In genomic region chr19:17719730-17720486, GRCh38 we compare ENCODE assay signal across 8 cellular contexts. TPM values are rescaled to one million over a fixed set of nuclear protein-coding genes. Genes with fewer than 3 reads are reported as not detected.
DNase-seq lines count a peak whose midpoint lies in the region; ATAC-seq, FAIRE-seq and TF ChIP-seq lines count a peak whose summit lies in the region.

No MANE protein-coding gene starts in this region.

- peaks cover 31% of the 10 kb centered on the region for H3K4me1 ChIP-seq in CD4-positive, CD25-positive, alpha-beta regulatory T cell (ENCODE audit: control insufficient read depth, insufficient read depth, low read length, poor library complexity, severe bottlenecking)
- H3K4me1 ChIP-seq in GM23248 (ENCODE audit: insufficient read depth) (peaks cover 33% of the 10 kb centered on the region), PC-9 (replicated peaks; ENCODE audit: insufficient read depth) (peaks cover 21% of the 10 kb centered on the region), astrocyte (ENCODE audit: insufficient read depth, low read length) (peaks cover 24% of the 10 kb centered on the region)

- no peaks in the 10 kb centered on the region for H3K27me3 ChIP-seq in CD4-positive, CD25-positive, alpha-beta regulatory T cell (ENCODE audit: control insufficient read depth, insufficient read depth, low read length)
- H3K27me3 ChIP-seq in GM23248 (replicated peaks; ENCODE audit: insufficient read depth) (no peaks in the 10 kb centered on the region), PC-9 (ENCODE audit: insufficient read depth, low read depth) (no peaks in the 10 kb centered on the region), astrocyte (ENCODE audit: insufficient read depth, low read length) (no peaks in the 10 kb centered on the region)

- no peak for TF ChIP-seq CTCF in PC-9 (conservative IDR thresholded peaks at IDR 0.05)
- TF ChIP-seq CTCF in astrocyte (IDR thresholded peaks at IDR 0.05; ENCODE audit: insufficient read depth, low read depth, low read length) = no peak

- intact Hi-C loops in PC-9 (cut with micrococcal nuclease; ENCODE audit: unreplicated experiment) = loop anchor here (10.0 kb wide), 1 partner anchor 135 kb away; the partner anchor contains the start of gene RPL18A

- H3K27ac ChIP-seq in CD4-positive, CD25-positive, alpha-beta regulatory T cell (ENCODE audit: insufficient read depth, low read length, poor library complexity, severe bottlenecking) = peak overlapping the region; percentile 57
- peak overlapping the region; percentile 84 for H3K27ac ChIP-seq in GM23248
- no peak overlapping the region for H3K27ac ChIP-seq in PC-9
- peak overlapping the region; percentile 33 for H3K27ac ChIP-seq in astrocyte (ENCODE audit: low read depth, low read length)

- no peaks in the 10 kb centered on the region for H3K27me3 Mint-ChIP-seq in CD4-positive, CD25-positive, alpha-beta regulatory T cell
- no peaks in the 10 kb centered on the region for H3K27me3 Mint-ChIP-seq in astrocyte (ENCODE audit: low read depth, unreplicated experiment)

- H3K4me3 ChIP-seq in CD4-positive, CD25-positive, alpha-beta regulatory T cell (ENCODE audit: low read depth, low read length) = peak overlapping the region; percentile 80
- H3K4me3 ChIP-seq in GM23248 = peak overlapping the region; percentile 99
- H3K4me3 ChIP-seq in PC-9 = peak overlapping the region; percentile 93
- peak overlapping the region; percentile 80 for H3K4me3 ChIP-seq in astrocyte (ENCODE audit: insufficient read depth, low read depth, low read length)

- H3K27ac Mint-ChIP-seq in CD4-positive, CD25-positive, alpha-beta regulatory T cell = peak overlapping the region; percentile 48 to 93 (median 91)
- peak overlapping the region; percentile 26 for H3K27ac Mint-ChIP-seq in astrocyte (ENCODE audit: unreplicated experiment)

- CTCF ChIA-PET in PC-9 (lab: Charles Lee) = interaction anchor here (1.2 kb wide), 1 partner anchor 47 kb away, joined by 5 read pairs; no protein-coding TSS in a partner anchor

- H3K9me3 ChIP-seq in CD4-positive, CD25-positive, alpha-beta regulatory T cell (ENCODE audit: control insufficient read depth in 2 of 2, low read length in 2 of 2) = no peaks in the 10 kb centered on the region
- no peaks in the 10 kb centered on the region for H3K9me3 ChIP-seq in GM23248 (ENCODE audit: low read depth)
- H3K9me3 ChIP-seq in PC-9 (ENCODE audit: insufficient read depth, low read depth) = no peaks in the 10 kb centered on the region
- no peaks in the 10 kb centered on the region for H3K9me3 ChIP-seq in astrocyte (ENCODE audit: insufficient read depth, low read depth, low read length)

- POLR2A ChIA-PET in PC-9 (lab: Charles Lee; ENCODE audit: unreplicated experiment) = interaction anchor here (0.6 to 1.2 kb wide), 4 partner anchors 31 to 244 kb away, joined by 3 to 7 read pairs (median 6); no protein-coding TSS in a partner anchor

- H3K9me2 ChIP-seq in GM23248 (ENCODE audit: insufficient read depth) (no peaks in the 10 kb centered on the region), PC-9 (ENCODE audit: insufficient read depth) (no peaks in the 10 kb centered on the region)

- H3K4me3 Mint-ChIP-seq in CD4-positive, CD25-positive, alpha-beta regulatory T cell = peak overlapping the region; percentile 84 to 97 (median 91)
- peak overlapping the region; percentile 93 for H3K4me3 Mint-ChIP-seq in astrocyte (ENCODE audit: unreplicated experiment)

- peak in 2 of 3 donors; percentile 21 to 29 for DNase-seq in CD4-positive, CD25-positive, alpha-beta regulatory T cell
- DNase-seq in GM23248 (peak; percentile 25), PC-9 (peak; percentile 80 to 81), astrocyte (ENCODE audit: low read depth) (no peak), left lobe of liver (ENCODE audit: low spot score) (no peak), GF-D8 (lab: John Stamatoyannopoulos, UW) (no peak), COLO829 (ENCODE audit: low spot score) (no peak)
- DNase-seq in stimulated activated CD8-positive, alpha-beta memory T cell treated with anti-CD3 and anti-CD28 coated beads, Interleukin-4, amount 100 ng/mL, for 4 hours (ENCODE audit: low read depth in 2 of 2, low spot score in 1 of 2) = peak; percentile 30 to 34

- no peak for FAIRE-seq in astrocyte (lab: Jason Lieb, UNC)

- H3F3A ChIP-seq in GM23248 (ENCODE audit: insufficient read depth) (peaks cover 29% of the 10 kb centered on the region), PC-9 (ENCODE audit: insufficient read depth, low read depth) (peaks cover 13% of the 10 kb centered on the region; the same call in 1 of the 2 replicates)

- peaks cover 13% of the 10 kb centered on the region for H3K36me3 ChIP-seq in CD4-positive, CD25-positive, alpha-beta regulatory T cell (ENCODE audit: control insufficient read depth, insufficient read depth, low read length)
- no peaks in the 10 kb centered on the region for H3K36me3 ChIP-seq in GM23248 (ENCODE audit: low read depth)
- H3K36me3 ChIP-seq in PC-9 (ENCODE audit: low read depth) = no peaks in the 10 kb centered on the region
- peaks cover 4% of the 10 kb centered on the region for H3K36me3 ChIP-seq in astrocyte (ENCODE audit: insufficient read depth, low read length)

- H2AFZ ChIP-seq in GM23248 (no peak overlapping the region), PC-9 (peak overlapping the region; percentile 82), astrocyte (ENCODE audit: low read depth, low read length) (no peak overlapping the region)

- H3K4me2 ChIP-seq in GM23248 (ENCODE audit: unreplicated experiment) (peak overlapping the region; percentile 95), PC-9 (peak overlapping the region; percentile 82), astrocyte (ENCODE audit: low read length) (peak overlapping the region; percentile 99)

- peaks cover 0 to 49% (median 25%) of the 10 kb centered on the region in 4 donors for H3K4me1 Mint-ChIP-seq in CD4-positive, CD25-positive, alpha-beta regulatory T cell
- peaks cover 24% of the 10 kb centered on the region for H3K4me1 Mint-ChIP-seq in astrocyte (ENCODE audit: low read depth, unreplicated experiment)

- no peaks in the 10 kb centered on the region for H4K20me1 ChIP-seq in GM23248 (ENCODE audit: insufficient read depth)
- peaks cover 48% of the 10 kb centered on the region for H4K20me1 ChIP-seq in PC-9 (ENCODE audit: insufficient read depth)
- H4K20me1 ChIP-seq in astrocyte (ENCODE audit: insufficient read depth, low read length) = peaks cover 45% of the 10 kb centered on the region

- peaks cover 9% of the 10 kb centered on the region for H3K36me3 Mint-ChIP-seq in CD4-positive, CD25-positive, alpha-beta regulatory T cell
- peaks cover 4% of the 10 kb centered on the region for H3K36me3 Mint-ChIP-seq in astrocyte (ENCODE audit: low read depth, unreplicated experiment)

- peaks cover 55% of the 10 kb centered on the region for H3K79me2 ChIP-seq in GM23248 (ENCODE audit: insufficient read depth)
- H3K79me2 ChIP-seq in PC-9 (ENCODE audit: low read depth) = peaks cover 36% of the 10 kb centered on the region
- H3K79me2 ChIP-seq in astrocyte (ENCODE audit: insufficient read depth, low read length) = peaks cover 55% of the 10 kb centered on the region

- WGBS in GM23248 (ENCODE audit: low coverage in 1 of 2, low lambda C conversion rate in 2 of 2, missing lambda C conversion rate in 2 of 2), 2 experiments = 3 to 4% methylated on average over 22 to 35 of the region's 39 CpGs

- peak; percentile 13 to 29 for ATAC-seq in CD4-positive, CD25-positive, alpha-beta regulatory T cell (ENCODE audit: low read depth in 2 of 2)
- ATAC-seq in left lobe of liver = peak; percentile 4

- in situ Hi-C loops in GM23248 (cut with MboI) = no loop called here

- BruUV-seq in PC-9 (replicated peaks; lab: Mats Ljungman, UMichigan) = TSS peak; percentile 43

- no peaks in the 10 kb centered on the region for H3K9me3 Mint-ChIP-seq in CD4-positive, CD25-positive, alpha-beta regulatory T cell
- no peaks in the 10 kb centered on the region for H3K9me3 Mint-ChIP-seq in astrocyte (ENCODE audit: unreplicated experiment)

- H3K9ac ChIP-seq in GM23248 (peak overlapping the region; percentile 87), astrocyte (ENCODE audit: low read length) (peak overlapping the region; percentile 83)

RNA-seq across cellular contexts. Expression of gene MAP1S, which starts 0.6 kb away (rescaled TPM):
- total RNA-seq in CD4-positive, CD25-positive, alpha-beta regulatory T cell = 47.6 TPM
- polyA plus RNA-seq in CD4-positive, CD25-positive, alpha-beta regulatory T cell = 10 to 100 TPM; 14.0 to 26.6 (median 20.1) TPM
- 20.4 and 37.1 TPM in 2 replicates for total RNA-seq in GM23248 (2014; rRNA removed; shearing (Covaris generic))
- 41.7 and 44.8 TPM in 2 replicates for polyA plus RNA-seq in GM23248 (2016; fragmentation: Nextera tagmentation; extraction: Ambion mirVana)
- 74.6 and 86.9 TPM in 2 replicates for total RNA-seq in PC-9 (2021)
- total RNA-seq in astrocyte = 72.3 and 82.2 TPM in 2 replicates
- total RNA-seq in left lobe of liver = 14.3 TPM

RNA-seq across cellular contexts. Expression of gene FCHO1, which starts 31.4 kb away (rescaled TPM):
- 71.9 TPM for total RNA-seq in CD4-positive, CD25-positive, alpha-beta regulatory T cell
- 10 to 100 TPM in 3 of 4 donors, 1 to 10 TPM in 1; 8.3 to 16.6 (median 13.7) TPM for polyA plus RNA-seq in CD4-positive, CD25-positive, alpha-beta regulatory T cell
- 0.43 and 0.89 TPM in 2 replicates for total RNA-seq in GM23248 (2014; rRNA removed; shearing (Covaris generic))
- polyA plus RNA-seq in GM23248 (2016; fragmentation: Nextera tagmentation; extraction: Ambion mirVana) = 0.96 and 1.1 TPM in 2 replicates
- total RNA-seq in PC-9 (2021) = 34.8 and 36.5 TPM in 2 replicates
- total RNA-seq in astrocyte = 1.7 and 2.0 TPM in 2 replicates
- 1.7 TPM for total RNA-seq in left lobe of liver

RNA-seq across cellular contexts. Expression of gene UNC13A, which starts 31.8 kb away (rescaled TPM):
- total RNA-seq in CD4-positive, CD25-positive, alpha-beta regulatory T cell = not detected
- not detected for polyA plus RNA-seq in CD4-positive, CD25-positive, alpha-beta regulatory T cell
- under 0.01 and 0.11 TPM in 2 replicates for total RNA-seq in GM23248 (2014; rRNA removed; shearing (Covaris generic))
- 0.03 TPM in 2 replicates for polyA plus RNA-seq in GM23248 (2016; fragmentation: Nextera tagmentation; extraction: Ambion mirVana)
- 0.17 and 0.20 TPM in 2 replicates for total RNA-seq in PC-9 (2021)
- 1.2 and 1.4 TPM in 2 replicates for total RNA-seq in astrocyte
- 0.13 TPM for total RNA-seq in left lobe of liver

Comparison
In these comparisons a context has a peak if more than half of its experiments do, and no peak if none do; other contexts are left out.
1. DNase-seq: peak in CD4-positive, CD25-positive, alpha-beta regulatory T cell (2 of 3), GM23248 (single experiment), PC-9 (2 of 2) and stimulated activated CD8-positive, alpha-beta memory T cell treated with anti-CD3 and anti-CD28 coated beads, Interleukin-4, amount 100 ng/mL, for 4 hours (2 of 2); none in astrocyte (single experiment), left lobe of liver (single experiment), GF-D8 (single experiment) and COLO829 (single experiment).
2. RNA of gene FCHO1, which starts 31.4 kb away (total RNA-seq): 71.9 TPM in CD4-positive, CD25-positive, alpha-beta regulatory T cell (single experiment) and 34.8 to 36.5 TPM in PC-9; 1.7 to 2.0 TPM in astrocyte, 1.7 TPM in left lobe of liver (single experiment) and 0.43 to 0.89 TPM in GM23248; every median in the first group is over 10 times any median in the second.
3. Peak in every context shown above with its lines, with median percentiles within 50 percentile points of each other: H3K4me3 ChIP-seq and H3K4me2 ChIP-seq.